Comparison of ENCODE assay signal across 8 cellular contexts in genomic region chr5:77893225-77893860, GRCh38.
DNase-seq lines count a peak whose midpoint lies in the region; ATAC-seq, FAIRE-seq and TF ChIP-seq lines count a peak whose summit lies in the region.

No MANE protein-coding gene starts in this region.

- H3K14ac ChIP-seq in IMR-90 (replicated peaks; ENCODE audit: low read depth, low read length): peak overlapping the region; percentile 67

- peak overlapping the region; percentile 95 for H2BK120ac ChIP-seq in IMR-90 (ENCODE audit: low read depth, low read length)

- peak overlapping the region; percentile 74 for H3K18ac ChIP-seq in IMR-90 (ENCODE audit: low read depth, low read length)

- H3K4me3 Mint-ChIP-seq in mesothelial cell of epicardium: no peak overlapping the region

- H2BK5ac ChIP-seq in IMR-90 (ENCODE audit: low read depth, low read length, poor library complexity, severe bottlenecking): peak overlapping the region; percentile 92

- H2AFZ ChIP-seq in IMR-90 (replicated peaks; ENCODE audit: low read length, poor library complexity) (peak overlapping the region; percentile 85), K562 (ENCODE audit: low read depth, low read length) (peak overlapping the region; percentile 79)

- no peak overlapping the region for H3K27ac Mint-ChIP-seq in mesothelial cell of epicardium

- H3K27ac ChIP-seq in IMR-90 (ENCODE audit: insufficient read depth, low read length) (peak overlapping the region; percentile 87), K562 (ENCODE audit: extremely low read depth, low read depth, low read length) (peak overlapping the region; percentile 62; the same call in 2 of the 3 replicates), vagina (no peak overlapping the region)

- CTCF ChIA-PET in IMR-90 (lab: Yijun Ruan, JAX): no interaction called here
- CTCF ChIA-PET in K562 (lab: Yijun Ruan, JAX; ENCODE audit: low intra/inter-chr PET ratio): no interaction called here

- peaks cover 12% of the 10 kb centered on the region for H3K4me1 ChIP-seq in IMR-90 (ENCODE audit: control insufficient read depth, insufficient read depth, low read length)
- peaks cover 5 to 16% of the 10 kb centered on the region in 2 experiments; a peak in 4 of 5 replicates for H3K4me1 ChIP-seq in K562 (replicated peaks in 1 of 2; ENCODE audit: control insufficient read depth in 2 of 2, insufficient read depth in 2 of 2, low read length in 2 of 2)
- H3K4me1 ChIP-seq in vagina: no peaks in the 10 kb centered on the region

- dilution Hi-C loops in IMR-90 (cut with HindIII; ENCODE audit: low sequenced_read_pairs, unreplicated experiment): no loop called here

- peak overlapping the region; percentile 48 for H3K56ac ChIP-seq in IMR-90 (ENCODE audit: extremely low read depth, insufficient read depth, low read length)

- H3K4me3 ChIP-seq in IMR-90 (ENCODE audit: insufficient read depth, low read depth, low read length) (no peak overlapping the region), K562 (no peak overlapping the region), vagina (no peak overlapping the region)

- no peaks in the 10 kb centered on the region for H3K9me3 Mint-ChIP-seq in mesothelial cell of epicardium

- peaks cover 8% of the 10 kb centered on the region; the same call in 1 of the 2 replicates for H3K9me1 ChIP-seq in IMR-90 (ENCODE audit: insufficient read depth, low read length)
- H3K9me1 ChIP-seq in K562 (ENCODE audit: control insufficient read depth, insufficient read depth, low read length): no peaks in the 10 kb centered on the region

- no TSS peak for BruUV-seq in IMR-90 (replicated peaks; lab: Mats Ljungman, UMichigan)
- no TSS peak for BruUV-seq in K562 (replicated peaks; lab: Mats Ljungman, UMichigan)

- H2BK15ac ChIP-seq in IMR-90 (ENCODE audit: low read depth, low read length): peak overlapping the region; percentile 84; the same call in 2 of the 3 replicates

- TF ChIP-seq RAD21 in IMR-90 (IDR thresholded peaks at IDR 0.05; ENCODE audit: low read length): peak; percentile 12; the same call in 1 of the 2 replicates
- TF ChIP-seq RAD21 in K562 (CRISPR knock-in tag; conservative IDR thresholded peaks at IDR 0.05 in 1 of 2, IDR thresholded peaks at IDR 0.05 in 1 of 2): no peak

- peak overlapping the region; percentile 77 for H4K5ac ChIP-seq in IMR-90 (ENCODE audit: low read depth, low read length)

- no peaks in the 10 kb centered on the region for H3K9me3 ChIP-seq in IMR-90 (ENCODE audit: control insufficient read depth, insufficient read depth, low read length)
- H3K9me3 ChIP-seq in K562 (replicated peaks; ENCODE audit: control insufficient read depth, insufficient read depth, low read depth, low read length): no peaks in the 10 kb centered on the region
- H3K9me3 ChIP-seq in vagina: no peaks in the 10 kb centered on the region

- TF ChIP-seq POLR2A in IMR-90 (IDR thresholded peaks at IDR 0.05; ENCODE audit: low read depth, low read length) (no peak), K562 (conservative IDR thresholded peaks at IDR 0.05) (no peak), vagina (IDR thresholded peaks at IDR 0.05) (no peak)

- TF ChIP-seq CTCF in AG09319 (IDR thresholded peaks at IDR 0.05; ENCODE audit: low read depth, low read length) (no peak), IMR-90 (conservative IDR thresholded peaks at IDR 0.05; ENCODE audit: low read depth, low read length) (no peak), K562 (IDR thresholded peaks at IDR 0.05 in 2 of 3, conservative IDR thresholded peaks at IDR 0.05 in 1 of 3; ENCODE audit: insufficient read depth in 2 of 3, low read depth in 1 of 3, low read length in 3 of 3) (no peak), vagina (IDR thresholded peaks at IDR 0.05) (no peak), mesothelial cell of epicardium (IDR thresholded peaks at IDR 0.05; ENCODE audit: unreplicated experiment) (no peak)

- no peaks in the 10 kb centered on the region for H3K79me2 ChIP-seq in K562 (ENCODE audit: control insufficient read depth, insufficient read depth, low read length)

- H3K4me2 ChIP-seq in IMR-90 (ENCODE audit: low read depth, low read length): peak overlapping the region; percentile 36; the same call in 1 of the 2 replicates
- peak overlapping the region; percentile 23; the same call in 1 of the 2 replicates for H3K4me2 ChIP-seq in K562 (ENCODE audit: insufficient read depth, low read length)

- POLR2A ChIA-PET in IMR-90 (lab: Charles Lee; ENCODE audit: unreplicated experiment) (no interaction called here), K562 (lab: Yijun Ruan, JAX) (no interaction called here)

- H4K8ac ChIP-seq in IMR-90 (ENCODE audit: low read depth in 2 of 2, low read length in 2 of 2): peak overlapping the region; percentile 12 to 89; a peak in 3 of 4 replicates

- peak; percentile 69 for DNase-seq in AG09319 (ENCODE audit: extremely low read depth, low read depth)
- peak; percentile 99 for DNase-seq in IMR-90
- peak; percentile 49 to 81 (median 65) for DNase-seq in K562 (ENCODE audit: extremely low read depth in 1 of 4, low spot score in 3 of 4)
- DNase-seq in medulla oblongata (ENCODE audit: extremely low spot score): peak; percentile 58
- DNase-seq in vagina (ENCODE audit: extremely low spot score in 2 of 2): no peak
- no peak for DNase-seq in mesothelial cell of epicardium (ENCODE audit: low spot score in 2 of 2, unreplicated experiment in 2 of 2)

- H3K4ac ChIP-seq in IMR-90 (ENCODE audit: low read depth, low read length): peak overlapping the region; percentile 90

- H3K36me3 Mint-ChIP-seq in mesothelial cell of epicardium: no peaks in the 10 kb centered on the region

- H4K91ac ChIP-seq in IMR-90 (ENCODE audit: insufficient read depth, low read depth, low read length): peak overlapping the region; percentile 85

- no peaks in the 10 kb centered on the region for H3K4me1 Mint-ChIP-seq in mesothelial cell of epicardium

- H3K79me1 ChIP-seq in IMR-90 (ENCODE audit: low read depth in 1 of 2, low read length in 2 of 2): no peaks in the 10 kb centered on the region

- H4K20me1 ChIP-seq in IMR-90 (ENCODE audit: insufficient read depth, low read length) (no peaks in the 10 kb centered on the region), K562 (replicated peaks; ENCODE audit: control insufficient read depth, insufficient read depth, low read length) (no peaks in the 10 kb centered on the region)

- intact Hi-C loops in IMR-90 (cut with micrococcal nuclease): no loop called here
- intact Hi-C loops in K562 (cut with micrococcal nuclease): no loop called here
- intact Hi-C loops in vagina (cut with DNase I): no loop called here

- in situ Hi-C loops in IMR-90 (cut with MboI; ENCODE audit: low sequenced_read_pairs): no loop called here
- in situ Hi-C loops in K562 (cut with MboI): no loop called here

- peak overlapping the region; percentile 79 for H2BK20ac ChIP-seq in IMR-90 (ENCODE audit: low read depth, low read length)

- H3K36me3 ChIP-seq in IMR-90 (ENCODE audit: control insufficient read depth, insufficient read depth, low read length): no peaks in the 10 kb centered on the region
- no peaks in the 10 kb centered on the region for H3K36me3 ChIP-seq in K562 (ENCODE audit: control insufficient read depth, insufficient read depth, low read length)
- no peaks in the 10 kb centered on the region for H3K36me3 ChIP-seq in vagina

- no CpG with 5 or more reads among the region's 3 CpGs for WGBS in IMR-90 (ENCODE audit: extremely low coverage in 2 of 2, insufficient read length in 1 of 2), 2 experiments
- 39% methylated on average over 3 of the region's 3 CpGs for WGBS in K562 (ENCODE audit: insufficient coverage, low coverage, missing lambda C conversion rate)

- H3K9ac ChIP-seq in IMR-90 (ENCODE audit: low read depth, low read length) (no peak overlapping the region), K562 (ENCODE audit: insufficient read depth in 1 of 2, low read depth in 2 of 2, low read length in 2 of 2) (peak overlapping the region; percentile 22 to 28; a peak in 3 of 4 replicates)

- peak; percentile 97 for FAIRE-seq in K562 (lab: Jason Lieb, UNC)

- H3K23ac ChIP-seq in IMR-90 (ENCODE audit: low read depth, low read length): peak overlapping the region; percentile 69

- H3K27me3 ChIP-seq in IMR-90 (ENCODE audit: control insufficient read depth, insufficient read depth, low read length) (no peaks in the 10 kb centered on the region), K562 (ENCODE audit: control insufficient read depth in 2 of 2, insufficient read depth in 2 of 2, low read length in 2 of 2) (no peaks in the 10 kb centered on the region; a peak in 1 of 5 replicates), vagina (no peaks in the 10 kb centered on the region)

- ATAC-seq in IMR-90 (ENCODE audit: low read depth) (peak; percentile 99), K562 (peak; percentile 95), HG02678 (IDR thresholded peaks at IDR 0.05; ENCODE audit: unreplicated experiment) (no peak), HG03045 (IDR thresholded peaks at IDR 0.05; ENCODE audit: unreplicated experiment) (no peak)

- H2AK5ac ChIP-seq in IMR-90 (ENCODE audit: low read depth, low read length): peak overlapping the region; percentile 14

- H2AK9ac ChIP-seq in IMR-90 (replicated peaks; ENCODE audit: low read depth, low read length, poor library complexity): peak overlapping the region; percentile 42

- H3K27me3 Mint-ChIP-seq in mesothelial cell of epicardium (ENCODE audit: low read depth): no peaks in the 10 kb centered on the region

- no peak; the same call in 1 of the 2 replicates for TF ChIP-seq EP300 in K562 (IDR thresholded peaks at IDR 0.05; ENCODE audit: low read length)

TF ChIP-seq in IMR-90, 13 proteins besides CTCF, POLR2A, EP300 and RAD21 (continues in another document):
- TF ChIP-seq CEBPB (IDR thresholded peaks at IDR 0.05; ENCODE audit: low read depth, low read length): no peak
- no peak for TF ChIP-seq MAZ (IDR thresholded peaks at IDR 0.05; ENCODE audit: borderline replicate concordance, low read depth, low read length)
- TF ChIP-seq NFE2L2 (IDR thresholded peaks at IDR 0.05; ENCODE audit: low read depth, low read length): peak; percentile 92
- no peak for TF ChIP-seq RFX5 (IDR thresholded peaks at IDR 0.05; ENCODE audit: low read depth, low read length)
- TF ChIP-seq MXI1 (IDR thresholded peaks at IDR 0.05; ENCODE audit: borderline replicate concordance, low read depth, low read length): no peak
- TF ChIP-seq RCOR1 (IDR thresholded peaks at IDR 0.05; ENCODE audit: insufficient replicate concordance, low read length): peak; percentile 32
- TF ChIP-seq SMC3 (IDR thresholded peaks at IDR 0.05; ENCODE audit: low read depth, low read length): no peak

TF ChIP-seq in K562, 482 proteins besides CTCF, POLR2A, EP300 and RAD21 (continues in another document):
- 0 out of 3 replicates have a peak, but pooled peaks of 1 of the 2 experiments have one; percentile 15 for TF ChIP-seq CBX3 (IDR thresholded peaks at IDR 0.05; ENCODE audit: borderline replicate concordance in 1 of 2, low read length in 2 of 2)
- TF ChIP-seq CBFA2T3 (IDR thresholded peaks at IDR 0.05): no peak
- no peak for TF ChIP-seq ZNF408 (CRISPR knock-in tag; IDR thresholded peaks at IDR 0.05; ENCODE audit: low read depth)

Comparison
In these comparisons a context has a peak if more than half of its experiments do, and no peak if none do; other contexts are left out.
1. DNase-seq: peak in AG09319 (single experiment), IMR-90 (single experiment), K562 (4 of 4) and medulla oblongata (single experiment); none in vagina (0 of 2) and mesothelial cell of epicardium (0 of 2).
2. ATAC-seq: peak in IMR-90 (single experiment) and K562 (single experiment); none in HG02678 (single experiment) and HG03045 (single experiment).